1 cellular context compared by ENCODE assay signal in genomic region chr15:69222002-69222474, GRCh38.
TF ChIP-seq lines count a peak whose summit lies in the region.

No MANE protein-coding gene starts in this region.

TF ChIP-seq in HepG2, 621 proteins besides CTCF, POLR2A, EP300 and RAD21 (continued from another document and continues in another):
- TF ChIP-seq ZNF703 (CRISPR knock-in tag; IDR thresholded peaks at IDR 0.05; ENCODE audit: borderline replicate concordance), result no peak
- no peak for TF ChIP-seq CCAR2 (optimal IDR thresholded peaks at IDR 0.05; ENCODE audit: low read depth, low read length)
- peak; percentile 23; the same call in 1 of the 2 replicates for TF ChIP-seq CREM (IDR thresholded peaks at IDR 0.05)
- TF ChIP-seq CREM (CRISPR knock-in tag; IDR thresholded peaks at IDR 0.05), result no peak
- TF ChIP-seq AGO2 (optimal IDR thresholded peaks at IDR 0.05; ENCODE audit: low read depth, low read length), result no peak
- no peak for TF ChIP-seq ARNTL (CRISPR knock-in tag; IDR thresholded peaks at IDR 0.05)
- no peak for TF ChIP-seq CHCHD3 (CRISPR knock-in tag; IDR thresholded peaks at IDR 0.05)
- TF ChIP-seq RARA (CRISPR knock-in tag; IDR thresholded peaks at IDR 0.05), result peak; percentile 55
- TF ChIP-seq TCF7 (IDR thresholded peaks at IDR 0.05; ENCODE audit: low read depth), result peak; percentile 43; the same call in 1 of the 2 replicates
- TF ChIP-seq GLI4 (CRISPR knock-in tag; IDR thresholded peaks at IDR 0.05; ENCODE audit: borderline replicate concordance), result no peak
- TF ChIP-seq SP1 (IDR thresholded peaks at IDR 0.05), result no peak
- no peak for TF ChIP-seq SP1 (CRISPR knock-in tag; IDR thresholded peaks at IDR 0.05)
- no peak for TF ChIP-seq ATF6 (CRISPR knock-in tag; conservative IDR thresholded peaks at IDR 0.05)
- no peak for TF ChIP-seq GABPA (IDR thresholded peaks at IDR 0.05; ENCODE audit: low read depth, low read length)
- no peak for TF ChIP-seq GABPA (CRISPR knock-in tag; IDR thresholded peaks at IDR 0.05; ENCODE audit: low read depth)
- peak; percentile 50; the same call in 1 of the 2 replicates for TF ChIP-seq ZNF292 (CRISPR knock-in tag; IDR thresholded peaks at IDR 0.05; ENCODE audit: borderline replicate concordance, low read depth)
- TF ChIP-seq ZNF572 (CRISPR knock-in tag; IDR thresholded peaks at IDR 0.05), result no peak
- no peak for TF ChIP-seq HOXA9 (CRISPR knock-in tag; IDR thresholded peaks at IDR 0.05; ENCODE audit: borderline replicate concordance)
- TF ChIP-seq CEBPG (CRISPR knock-in tag; IDR thresholded peaks at IDR 0.05), result 0 out of 2 replicates have a peak, but pooled peaks have one; percentile 15
- TF ChIP-seq DPF2 (CRISPR knock-in tag; IDR thresholded peaks at IDR 0.05; ENCODE audit: borderline replicate concordance, low read depth), result no peak; the same call in 1 of the 2 replicates
- TF ChIP-seq PBX2 (CRISPR knock-in tag; IDR thresholded peaks at IDR 0.05), result no peak
- no peak for TF ChIP-seq ZNF512 (CRISPR knock-in tag; IDR thresholded peaks at IDR 0.05)
- no peak for TF ChIP-seq FIP1L1 (IDR thresholded peaks at IDR 0.05; ENCODE audit: borderline replicate concordance, insufficient read depth, low read depth, low read length)
- no peak; the same call in 1 of the 2 replicates for TF ChIP-seq THAP9 (CRISPR knock-in tag; IDR thresholded peaks at IDR 0.05; ENCODE audit: borderline replicate concordance)
- no peak for TF ChIP-seq FOXK2 (IDR thresholded peaks at IDR 0.05)
- no peak for TF ChIP-seq DDIT3 (CRISPR knock-in tag; IDR thresholded peaks at IDR 0.05)
- TF ChIP-seq HHEX (CRISPR knock-in tag; IDR thresholded peaks at IDR 0.05), result no peak
- TF ChIP-seq ZNF142 (CRISPR knock-in tag; IDR thresholded peaks at IDR 0.05), result no peak
- no peak for TF ChIP-seq RCOR2 (CRISPR knock-in tag; IDR thresholded peaks at IDR 0.05)
- TF ChIP-seq ZBTB4 (CRISPR knock-in tag; IDR thresholded peaks at IDR 0.05; ENCODE audit: borderline replicate concordance), result no peak
- no peak for TF ChIP-seq SMAD1 (CRISPR knock-in tag; IDR thresholded peaks at IDR 0.05; ENCODE audit: borderline replicate concordance, low read depth)
- peak; percentile 72; the same call in 1 of the 2 replicates for TF ChIP-seq NCOR1 (IDR thresholded peaks at IDR 0.05; ENCODE audit: borderline replicate concordance, low read length)
- no peak for TF ChIP-seq IRF1 (CRISPR knock-in tag; IDR thresholded peaks at IDR 0.05; ENCODE audit: low read depth)
- no peak for TF ChIP-seq PHF5A (CRISPR knock-in tag; IDR thresholded peaks at IDR 0.05; ENCODE audit: low read depth, unreplicated experiment)
- TF ChIP-seq ZNF598 (CRISPR knock-in tag; IDR thresholded peaks at IDR 0.05; ENCODE audit: borderline replicate concordance), result 0 out of 2 replicates have a peak, but pooled peaks have one; percentile 66
- no peak for TF ChIP-seq SRSF4 (IDR thresholded peaks at IDR 0.05; ENCODE audit: low read depth, low read length, poor library complexity, severe bottlenecking)
- peak; percentile 55 for TF ChIP-seq KMT2B (CRISPR knock-in tag; IDR thresholded peaks at IDR 0.05)
- TF ChIP-seq ZBTB14 (CRISPR knock-in tag; IDR thresholded peaks at IDR 0.05), result no peak
- TF ChIP-seq TOPORS (CRISPR knock-in tag; IDR thresholded peaks at IDR 0.05), result no peak
- no peak for TF ChIP-seq HCFC1 (IDR thresholded peaks at IDR 0.05; ENCODE audit: low read depth, low read length)
- TF ChIP-seq ZNF280B (CRISPR knock-in tag; IDR thresholded peaks at IDR 0.05; ENCODE audit: borderline replicate concordance), result no peak
- TF ChIP-seq ZNF7 (CRISPR knock-in tag; IDR thresholded peaks at IDR 0.05), result peak; percentile 32; the same call in 1 of the 2 replicates
